ENCODE assay signal across 7 cellular contexts in the genomic region with DNA sequence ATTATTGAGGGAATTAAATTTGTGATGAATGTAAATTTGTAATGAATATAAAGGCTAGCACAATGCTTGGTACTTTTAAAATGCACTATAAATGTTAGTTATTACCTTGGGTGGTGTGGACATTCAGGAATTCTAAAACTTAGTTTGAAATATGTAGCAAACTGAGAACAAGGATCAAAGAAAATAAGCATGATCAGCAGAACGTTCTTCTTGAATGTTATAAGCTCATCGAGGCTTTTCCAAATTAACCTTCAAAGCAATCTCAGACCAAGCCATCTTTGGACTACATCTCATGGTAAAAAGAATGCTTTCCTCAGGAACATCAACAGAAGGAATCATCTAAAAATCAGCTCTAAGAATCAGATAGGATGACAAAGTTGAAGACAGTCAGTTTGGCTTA.
"Had no signal": no experiment of that assay in that cellular context is flagged by ENCODE, and none has a peak within 500 bp of the region (broad histone marks: within the 10 kb centered on the region; RNA-seq: fewer than 3 reads in every experiment).

No MANE protein-coding gene starts in this region.

- DNase-seq: H9, HCEC 1CT, KBM-7 had no signal

- H3K4me2 ChIP-seq: GM23338 had no signal

- H2AFZ ChIP-seq: GM23338 had no signal

- H3K4me3 Mint-ChIP-seq: GM23338, H9 had no signal

- H3K4me3 ChIP-seq: GM23338 had no signal

- FAIRE-seq: H1, H54, HTR-8/SVneo had no signal

- ATAC-seq: GM23338 had no signal

- H3K27ac Mint-ChIP-seq: GM23338, H9 had no signal
